5 cellular contexts compared by ENCODE assay signal in genomic region chr7:111388016-111388415, GRCh38.
"Had no signal": no experiment of that assay in that cellular context is flagged by ENCODE, and none has a peak within 500 bp of the region (broad histone marks: within the 10 kb centered on the region; RNA-seq: fewer than 3 reads in every experiment).

No MANE protein-coding gene starts in this region.

- H3K4me3 Mint-ChIP-seq: IgD-negative memory B cell had no signal

- H3K27me3 Mint-ChIP-seq: IgD-negative memory B cell had no signal

- H3K27ac ChIP-seq: HL-60 had no signal

- H3K4me3 ChIP-seq: K562 had no signal

- ATAC-seq: HepG2, K562 had no signal

- DNase-seq: IMR-90 had no signal

- H3K27ac Mint-ChIP-seq: IgD-negative memory B cell had no signal
